In the genomic region with DNA sequence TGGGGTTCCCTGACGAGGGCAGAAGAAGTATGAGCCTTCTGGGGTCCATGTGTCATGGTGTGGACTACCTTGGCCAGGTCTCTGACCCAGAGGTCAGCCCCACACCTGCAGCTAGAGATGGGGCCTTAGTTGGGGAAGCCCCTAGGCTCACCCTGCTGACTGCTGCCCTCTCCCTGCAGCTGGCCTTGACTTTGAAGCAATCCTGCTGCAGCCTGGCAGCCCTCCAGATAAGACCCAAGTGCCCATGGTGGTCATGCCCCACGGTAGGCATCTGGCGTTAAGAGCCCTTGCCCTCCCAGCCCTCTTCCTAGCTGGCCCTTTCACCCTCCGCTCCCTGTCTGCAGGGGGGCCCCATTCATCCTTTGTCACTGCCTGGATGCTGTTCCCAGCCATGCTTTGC, we compare ENCODE assay signal across 29 cellular contexts. TPM values are rescaled to one million over a fixed set of nuclear protein-coding genes. Genes with fewer than 3 reads are reported as not detected.
"Had no signal": no experiment of that assay in that cellular context is flagged by ENCODE, and none has a peak within 500 bp of the region (broad histone marks: within the 10 kb centered on the region; RNA-seq: fewer than 3 reads in every experiment).

No MANE protein-coding gene starts in this region.

- H3K9me3 ChIP-seq: colonic mucosa, esophagus muscularis mucosa, esophagus squamous epithelium, gastrocnemius medialis, gastroesophageal sphincter, heart left ventricle, heart right ventricle had no signal

- H3K27ac ChIP-seq: colonic mucosa, coronary artery, epithelial cell of prostate, esophagus muscularis mucosa, esophagus squamous epithelium, foreskin keratinocyte, gastrocnemius medialis, gastroesophageal sphincter, heart left ventricle, heart right ventricle had no signal

- H3K4me1 ChIP-seq: colonic mucosa, foreskin keratinocyte had no signal

- FAIRE-seq: colon, endometrium, endothelial cell of umbilical vein, frontal cortex had no signal

- H3K4me3 ChIP-seq: colonic mucosa, coronary artery, dorsolateral prefrontal cortex, esophagus muscularis mucosa, esophagus squamous epithelium, gastrocnemius medialis, gastroesophageal sphincter, heart left ventricle, heart right ventricle had no signal

- ATAC-seq: effector memory CD8-positive, alpha-beta T cell; esophagus mucosa; foreskin keratinocyte; gastrocnemius medialis; gastroesophageal sphincter; heart left ventricle; heart right ventricle had no signal

- H3K27me3 ChIP-seq: colonic mucosa, foreskin keratinocyte, heart left ventricle had no signal

- DNase-seq: colonic mucosa; cortex of kidney; dermis blood vessel endothelial cell; effector CD4-positive, alpha-beta T cell; effector CD8-positive, alpha-beta T cell; effector memory CD4-positive, alpha-beta T cell; effector memory CD8-positive, alpha-beta T cell; endodermal cell; erythroblast; esophagus squamous epithelium; foreskin fibroblast; foreskin keratinocyte; foreskin melanocyte; gastrocnemius medialis; glutamatergic neuron; heart left ventricle; heart right ventricle had no signal

RNA-seq across cellular contexts. Expression of gene AMIGO3, which starts 37.9 kb away (rescaled TPM):
- total RNA-seq: dermis microvascular lymphatic vessel endothelial cell, endothelial cell of umbilical vein, esophagus mucosa, foreskin keratinocyte, frontal cortex had no signal
- polyA plus RNA-seq: fibroblast of lung had no signal
